In the genomic region with DNA sequence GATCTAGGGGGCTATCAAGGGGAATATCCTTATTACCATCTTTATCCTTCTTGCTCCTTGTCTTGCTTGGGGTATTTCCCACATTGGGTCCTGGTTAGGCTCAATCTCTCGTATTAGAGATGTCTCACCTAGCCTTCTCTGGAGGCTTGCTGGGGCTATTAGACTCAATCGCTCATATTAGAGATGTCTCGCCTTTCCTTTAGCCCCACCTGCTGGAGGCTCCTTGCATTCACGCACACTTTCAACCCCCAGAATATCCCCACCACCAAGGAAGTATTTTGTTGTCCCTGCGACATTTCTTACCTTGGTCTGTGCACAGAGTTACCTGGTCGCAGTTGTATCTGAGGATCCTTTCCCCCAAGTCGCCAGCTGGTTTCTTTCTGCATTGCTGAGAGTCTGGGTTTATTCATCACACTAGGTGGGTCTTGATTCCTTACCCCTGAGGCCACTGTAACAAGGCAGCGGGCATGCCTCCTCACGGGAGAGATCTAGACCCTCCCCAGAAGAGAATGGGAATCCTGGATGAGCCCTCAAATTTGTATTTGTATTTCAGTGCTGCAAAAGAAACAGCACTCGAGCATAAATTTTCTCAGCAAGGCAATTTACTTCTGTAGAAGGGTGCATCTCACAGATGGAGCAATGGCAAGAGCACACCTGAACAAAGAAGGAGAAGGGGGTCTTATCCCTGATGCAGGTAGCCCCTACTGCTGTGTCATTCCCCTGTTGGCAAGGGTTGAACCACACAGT, we compare ENCODE assay signal across 8 cellular contexts.
DNase-seq lines count a peak whose midpoint lies in the region; TF ChIP-seq lines count a peak whose summit lies in the region.
"Had no signal": no experiment of that assay in that cellular context is flagged by ENCODE, and none has a peak within 500 bp of the region (broad histone marks: within the 10 kb centered on the region; RNA-seq: fewer than 3 reads in every experiment).

No MANE protein-coding gene starts in this region.

- no peaks in the 10 kb centered on the region for H3K9me3 Mint-ChIP-seq in activated naive CD4-positive, alpha-beta T cell treated with anti-CD3 and anti-CD28 coated beads, Interleukin-2, amount 10 ng/mL, durations not matched to agents 7 days and 5 days
- H3K9me3 Mint-ChIP-seq: T-helper 1 cell treated with Interleukin-12 subunit alpha and Interleukin-12 subunit beta and Interleukin-4 antibody, amounts not matched to agents 30 μg/mL and 1 μg/mL, for 36 hours had no signal

- H3K4me3 Mint-ChIP-seq in activated naive CD4-positive, alpha-beta T cell treated with anti-CD3 and anti-CD28 coated beads, Interleukin-2, amount 10 ng/mL, durations not matched to agents 7 days and 5 days = no peak overlapping the region
- H3K4me3 Mint-ChIP-seq: T-helper 1 cell treated with Interleukin-12 subunit alpha and Interleukin-12 subunit beta and Interleukin-4 antibody, amounts not matched to agents 30 μg/mL and 1 μg/mL, for 36 hours had no signal

- TF ChIP-seq CTCF in Loucy (conservative IDR thresholded peaks at IDR 0.05; ENCODE audit: low read length) (peak; percentile 82), tibial artery (IDR thresholded peaks at IDR 0.05) (peak in 1 of 2 experiments; percentile 13)

- H3F3A ChIP-seq in Loucy (ENCODE audit: low read depth) = no peaks in the 10 kb centered on the region

- CTCF ChIA-PET in activated naive CD4-positive, alpha-beta T cell treated with anti-CD3 and anti-CD28 coated beads, Interleukin-2, amount 10 ng/mL, durations not matched to agents 7 days and 5 days (lab: Charles Lee) = interaction anchor here (1.0 kb wide), 1 partner anchor 251 kb away, joined by 4 read pairs; no protein-coding TSS in a partner anchor

- no peaks in the 10 kb centered on the region for H3K79me2 ChIP-seq in Loucy (ENCODE audit: insufficient read depth, low read length)

- peak; percentile 10 for DNase-seq in GM04504 (ENCODE audit: low read depth)
- peak; percentile 54 for DNase-seq in activated naive CD4-positive, alpha-beta T cell treated with anti-CD3 and anti-CD28 coated beads, Interleukin-2, amount 10 ng/mL, durations not matched to agents 7 days and 5 days
- peak; percentile 50 for DNase-seq in left kidney (ENCODE audit: low read depth, low spot score)
- no peak for DNase-seq in NCI-H2171 (lab: John Stamatoyannopoulos, UW)
- DNase-seq in LoVo (ENCODE audit: low spot score) = no peak
- DNase-seq in tibial artery = no peak

- H3K27ac Mint-ChIP-seq in activated naive CD4-positive, alpha-beta T cell treated with anti-CD3 and anti-CD28 coated beads, Interleukin-2, amount 10 ng/mL, durations not matched to agents 7 days and 5 days = no peak overlapping the region
- H3K27ac Mint-ChIP-seq: T-helper 1 cell treated with Interleukin-12 subunit alpha and Interleukin-12 subunit beta and Interleukin-4 antibody, amounts not matched to agents 30 μg/mL and 1 μg/mL, for 36 hours had no signal

- no peak overlapping the region for H3K27ac ChIP-seq in tibial artery

- peaks cover 4% of the 10 kb centered on the region for H3K27me3 Mint-ChIP-seq in activated naive CD4-positive, alpha-beta T cell treated with anti-CD3 and anti-CD28 coated beads, Interleukin-2, amount 10 ng/mL, durations not matched to agents 7 days and 5 days

- intact Hi-C loops in tibial artery (cut with DNase I; ENCODE audit: low total_unique reads) = no loop called here

- H3K4me3 ChIP-seq in Loucy (ENCODE audit: low read length, poor library complexity, severe bottlenecking) (no peak overlapping the region), tibial artery (no peak overlapping the region)

- H3K4me1 ChIP-seq in Loucy (ENCODE audit: insufficient read depth, low read length, poor library complexity, severe bottlenecking) (no peaks in the 10 kb centered on the region), tibial artery (peaks cover 0 to 5% (median 0%) of the 10 kb centered on the region in 4 donors)

- H3K4me1 Mint-ChIP-seq in activated naive CD4-positive, alpha-beta T cell treated with anti-CD3 and anti-CD28 coated beads, Interleukin-2, amount 10 ng/mL, durations not matched to agents 7 days and 5 days = no peaks in the 10 kb centered on the region

- no peaks in the 10 kb centered on the region for H3K36me3 ChIP-seq in Loucy (ENCODE audit: insufficient read depth, low read length)
- no peaks in the 10 kb centered on the region for H3K36me3 ChIP-seq in tibial artery

- H2AFZ ChIP-seq in Loucy (ENCODE audit: low read length) = no peak overlapping the region

- H3K9ac ChIP-seq in Loucy (ENCODE audit: low read depth, low read length, poor library complexity, severe bottlenecking) = no peak overlapping the region

- H3K27me3 ChIP-seq in Loucy (ENCODE audit: insufficient read depth, low read length, poor library complexity, severe bottlenecking) (no peaks in the 10 kb centered on the region), tibial artery (no peaks in the 10 kb centered on the region)

- no peaks in the 10 kb centered on the region for H3K9me2 ChIP-seq in Loucy (replicated peaks; ENCODE audit: low read depth, low read length)

- no peaks in the 10 kb centered on the region for H4K20me1 ChIP-seq in Loucy (ENCODE audit: insufficient read depth, low read length, poor library complexity, severe bottlenecking)

- no peaks in the 10 kb centered on the region for H3K9me3 ChIP-seq in Loucy (ENCODE audit: insufficient read depth, low read depth, low read length)
- no peaks in the 10 kb centered on the region for H3K9me3 ChIP-seq in tibial artery

- H3K4me2 ChIP-seq in Loucy (ENCODE audit: low read depth, low read length, poor library complexity, severe bottlenecking) = no peak overlapping the region

- H3K36me3 Mint-ChIP-seq in activated naive CD4-positive, alpha-beta T cell treated with anti-CD3 and anti-CD28 coated beads, Interleukin-2, amount 10 ng/mL, durations not matched to agents 7 days and 5 days = no peaks in the 10 kb centered on the region

Comparison
In these comparisons a context has a peak if more than half of its experiments do, and no peak if none do; other contexts are left out.
1. DNase-seq: peak in GM04504 (single experiment), activated naive CD4-positive, alpha-beta T cell treated with anti-CD3 and anti-CD28 coated beads, Interleukin-2, amount 10 ng/mL, durations not matched to agents 7 days and 5 days (single experiment) and left kidney (single experiment); none in NCI-H2171 (single experiment), LoVo (single experiment) and tibial artery (0 of 2).